ENCODE assay signal across 10 cellular contexts in the genomic region with DNA sequence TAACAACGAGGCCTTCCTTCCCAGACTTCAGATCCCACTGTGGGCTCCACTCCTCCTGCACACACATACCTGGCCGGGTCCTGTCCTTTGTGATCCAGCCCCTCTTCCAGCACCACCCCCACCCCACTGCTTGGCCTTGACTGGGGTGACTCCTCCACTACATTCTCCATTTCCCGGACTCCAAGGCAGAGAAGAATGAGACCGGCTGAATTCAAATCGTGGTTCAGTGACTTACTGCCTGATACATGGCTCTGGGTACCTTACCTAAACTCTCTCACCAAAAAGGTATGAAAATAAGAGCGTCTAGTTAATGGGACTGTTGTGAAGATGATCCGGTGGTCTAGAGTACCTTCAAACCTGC. TPM values are rescaled to one million over a fixed set of nuclear protein-coding genes. Genes with fewer than 3 reads are reported as not detected.
DNase-seq lines count a peak whose midpoint lies in the region; ATAC-seq and TF ChIP-seq lines count a peak whose summit lies in the region.
"Had no signal": no experiment of that assay in that cellular context is flagged by ENCODE, and none has a peak within 500 bp of the region (broad histone marks: within the 10 kb centered on the region; RNA-seq: fewer than 3 reads in every experiment).

No MANE protein-coding gene starts in this region.

- H3K9me3 ChIP-seq in mammary epithelial cell (replicated peaks; ENCODE audit: insufficient read depth, low read length) = no peaks in the 10 kb centered on the region
- H3K9me3 ChIP-seq in colonic mucosa = no peaks in the 10 kb centered on the region
- H3K9me3 ChIP-seq in upper lobe of right lung = no peaks in the 10 kb centered on the region

- POLR2A ChIA-PET in MCF 10A (lab: Yijun Ruan, JAX) = interaction anchor here (1.4 kb wide), 1 partner anchor 46 kb away, joined by 6 read pairs; the partner anchor contains the start of gene SIVA1

- H3K79me2 ChIP-seq in mammary epithelial cell (ENCODE audit: insufficient read depth, low read length) = peaks cover 9% of the 10 kb centered on the region

- CTCF ChIA-PET in MCF 10A (lab: Yijun Ruan, JAX) = interaction anchor here (0.7 kb wide), 1 partner anchor 27 kb away, joined by 4 read pairs; no protein-coding TSS in a partner anchor
- CTCF ChIA-PET in mammary epithelial cell (lab: Charles Lee; ENCODE audit: low non-redundant PET) = no interaction called here

- no peak overlapping the region for H2AFZ ChIP-seq in mammary epithelial cell (ENCODE audit: low read depth, low read length)

- no peaks in the 10 kb centered on the region for H4K20me1 ChIP-seq in mammary epithelial cell (ENCODE audit: insufficient read depth, low read length)

- dilution Hi-C loops in mammary epithelial cell (cut with HindIII; ENCODE audit: low sequenced_read_pairs) = no loop called here

- WGBS in mammary epithelial cell (ENCODE audit: low coverage, missing lambda C conversion rate) = 18% methylated on average over 5 of the region's 7 CpGs

- no peaks in the 10 kb centered on the region for H3K27me3 ChIP-seq in mammary epithelial cell (ENCODE audit: insufficient read depth, low read length)
- no peaks in the 10 kb centered on the region for H3K27me3 ChIP-seq in colonic mucosa
- H3K27me3 ChIP-seq in upper lobe of right lung = no peaks in the 10 kb centered on the region

- H3K27ac ChIP-seq in mammary epithelial cell (ENCODE audit: insufficient read depth, low read depth, low read length) (no peak overlapping the region), colonic mucosa (peak overlapping the region; percentile 83), upper lobe of right lung (peak overlapping the region; percentile 95)

- H3K36me3 Mint-ChIP-seq in MCF 10A (ENCODE audit: insufficient read depth, unreplicated experiment) = no peaks in the 10 kb centered on the region
- no peaks in the 10 kb centered on the region for H3K36me3 Mint-ChIP-seq in natural killer cell treated with Interleukin-12 subunit alpha and Interleukin-12 subunit beta and Interleukin-15 and Interleukin-18, amount 100 ng/mL, for 72 hours

- in situ Hi-C loops in mammary epithelial cell (cut with MboI; ENCODE audit: low sequenced_read_pairs in 2 of 2) = no loop called here

- DNase-seq in MCF 10A (ENCODE audit: unreplicated experiment) = no peak
- DNase-seq in mammary epithelial cell = no peak
- DNase-seq in colonic mucosa = no peak
- DNase-seq in natural killer cell treated with Interleukin-12 subunit alpha and Interleukin-12 subunit beta and Interleukin-15 and Interleukin-18, amount 100 ng/mL, for 72 hours (ENCODE audit: low spot score) = no peak
- no peak for DNase-seq in upper lobe of right lung
- no peak for DNase-seq in occipital lobe (lab: John Stamatoyannopoulos, UW)
- no peak for DNase-seq in NCI-H524 treated with DMSO at 0.1 percent for 48 hours (lab: John Stamatoyannopoulos, UW)
- DNase-seq: RPMI8226 had no signal

- intact Hi-C loops in MCF 10A (cut with micrococcal nuclease) = no loop called here
- intact Hi-C loops in mammary epithelial cell (cut with micrococcal nuclease) = no loop called here
- intact Hi-C loops in colonic mucosa (cut with DNase I) = no loop called here
- intact Hi-C loops in upper lobe of right lung (cut with DNase I) = no loop called here

- BruUV-seq in MCF 10A (replicated peaks; lab: Mats Ljungman, UMichigan) = no TSS peak
- no TSS peak for BruUV-seq in mammary epithelial cell (replicated peaks; lab: Mats Ljungman, UMichigan)

- H3K27me3 Mint-ChIP-seq in MCF 10A (ENCODE audit: insufficient read depth, unreplicated experiment) = no peaks in the 10 kb centered on the region
- H3K27me3 Mint-ChIP-seq in natural killer cell treated with Interleukin-12 subunit alpha and Interleukin-12 subunit beta and Interleukin-15 and Interleukin-18, amount 100 ng/mL, for 72 hours = no peaks in the 10 kb centered on the region

- ATAC-seq in natural killer cell treated with Interleukin-12 subunit alpha and Interleukin-12 subunit beta and Interleukin-15 and Interleukin-18, amount 100 ng/mL, for 72 hours = no peak
- ATAC-seq in upper lobe of right lung = no peak
- no peak for ATAC-seq in GM21723 (IDR thresholded peaks at IDR 0.05; ENCODE audit: unreplicated experiment)
- ATAC-seq: esophagus mucosa had no signal

- peak overlapping the region; percentile 53 for H3K4me3 Mint-ChIP-seq in MCF 10A (ENCODE audit: unreplicated experiment)
- peak overlapping the region; percentile 48 for H3K4me3 Mint-ChIP-seq in natural killer cell treated with Interleukin-12 subunit alpha and Interleukin-12 subunit beta and Interleukin-15 and Interleukin-18, amount 100 ng/mL, for 72 hours

- H3K4me1 Mint-ChIP-seq in MCF 10A (ENCODE audit: insufficient read depth, unreplicated experiment) = peaks cover 4% of the 10 kb centered on the region
- peaks cover 4 to 6% of the 10 kb centered on the region in 2 donors for H3K4me1 Mint-ChIP-seq in natural killer cell treated with Interleukin-12 subunit alpha and Interleukin-12 subunit beta and Interleukin-15 and Interleukin-18, amount 100 ng/mL, for 72 hours (ENCODE audit: low read depth in 2 of 2)

- TF ChIP-seq CTCF in MCF 10A (IDR thresholded peaks at IDR 0.05; ENCODE audit: unreplicated experiment) = no peak
- no peak for TF ChIP-seq CTCF in mammary epithelial cell (conservative IDR thresholded peaks at IDR 0.05 in 1 of 2, IDR thresholded peaks at IDR 0.05 in 1 of 2; ENCODE audit: extremely low read depth in 1 of 2, insufficient read depth in 1 of 2, low read depth in 1 of 2, low read length in 2 of 2)
- no peak for TF ChIP-seq CTCF in colonic mucosa (IDR thresholded peaks at IDR 0.05)
- TF ChIP-seq CTCF in upper lobe of right lung (IDR thresholded peaks at IDR 0.05) = no peak

- no peaks in the 10 kb centered on the region for H3K9me3 Mint-ChIP-seq in MCF 10A (ENCODE audit: unreplicated experiment)
- H3K9me3 Mint-ChIP-seq in natural killer cell treated with Interleukin-12 subunit alpha and Interleukin-12 subunit beta and Interleukin-15 and Interleukin-18, amount 100 ng/mL, for 72 hours = no peaks in the 10 kb centered on the region

- peaks cover 18% of the 10 kb centered on the region for H3K4me1 ChIP-seq in mammary epithelial cell (ENCODE audit: insufficient read depth, low read length)
- H3K4me1 ChIP-seq in colonic mucosa = peaks cover 21% of the 10 kb centered on the region
- peaks cover 47% of the 10 kb centered on the region for H3K4me1 ChIP-seq in upper lobe of right lung

- H3K9ac ChIP-seq in mammary epithelial cell (ENCODE audit: insufficient read depth, low read length) = no peak overlapping the region
- peak overlapping the region in 1 of 2 donors; percentile 31 for H3K9ac ChIP-seq in colonic mucosa (ENCODE audit: low read depth in 2 of 2, low read length in 2 of 2)

- no peak overlapping the region for H3K4me3 ChIP-seq in mammary epithelial cell (replicated peaks in 1 of 3; ENCODE audit: insufficient read depth in 1 of 3, low read depth in 2 of 3, low read length in 3 of 3)
- H3K4me3 ChIP-seq in colonic mucosa = no peak overlapping the region
- H3K4me3 ChIP-seq in upper lobe of right lung = no peak overlapping the region

- H3K36me3 ChIP-seq in mammary epithelial cell (ENCODE audit: insufficient read depth, low read length) (no peaks in the 10 kb centered on the region), colonic mucosa (no peaks in the 10 kb centered on the region), upper lobe of right lung (no peaks in the 10 kb centered on the region)

- no peak overlapping the region for H3K27ac Mint-ChIP-seq in MCF 10A (ENCODE audit: low read depth, unreplicated experiment)
- H3K27ac Mint-ChIP-seq in natural killer cell treated with Interleukin-12 subunit alpha and Interleukin-12 subunit beta and Interleukin-15 and Interleukin-18, amount 100 ng/mL, for 72 hours = peak overlapping the region in 1 of 2 donors; percentile 42

- no peak overlapping the region for H3K4me2 ChIP-seq in mammary epithelial cell (ENCODE audit: insufficient read depth, low read depth, low read length)

RNA-seq across cellular contexts. Expression of gene ZBTB42, which starts 1.7 kb away (rescaled TPM):
- total RNA-seq in MCF 10A (2022) (1.0 and 1.2 TPM in 2 replicates), mammary epithelial cell (1 to 10 TPM; 1.9 to 2.2 TPM), colonic mucosa (1 to 10 TPM; 6.6 to 7.0 TPM), upper lobe of right lung (12.3 TPM), occipital lobe (0.94 TPM)
- polyA plus RNA-seq in mammary epithelial cell = 1.2 TPM
- polyA minus RNA-seq in mammary epithelial cell = 0.41 TPM
- 1 to 10 TPM; 1.3 to 3.0 TPM for total RNA-seq in natural killer cell treated with Interleukin-12 subunit alpha and Interleukin-12 subunit beta and Interleukin-15 and Interleukin-18, amount 100 ng/mL, for 72 hours

RNA-seq across cellular contexts. Expression of gene AKT1, which starts 3.7 kb away (rescaled TPM):
- total RNA-seq in MCF 10A (2022) (83.3 and 96.3 TPM in 2 replicates), mammary epithelial cell (100 to 1,000 TPM; 116 to 125 TPM), colonic mucosa (100 to 1,000 TPM; 117 to 181 TPM), upper lobe of right lung (174 TPM), occipital lobe (102 TPM)
- polyA plus RNA-seq in mammary epithelial cell = 124 TPM
- 153 TPM for polyA minus RNA-seq in mammary epithelial cell
- total RNA-seq in natural killer cell treated with Interleukin-12 subunit alpha and Interleukin-12 subunit beta and Interleukin-15 and Interleukin-18, amount 100 ng/mL, for 72 hours = 100 to 1,000 TPM; 128 to 229 TPM

RNA-seq across cellular contexts. Expression of gene SIVA1, which starts 46.3 kb away (rescaled TPM):
- total RNA-seq in MCF 10A (2022) (63.3 and 72.7 TPM in 2 replicates), mammary epithelial cell (10 to 100 TPM; 43.3 to 56.1 TPM), colonic mucosa (100 to 1,000 TPM in 1 of 2 donors, 10 to 100 TPM in 1; 58.8 to 153 TPM), upper lobe of right lung (66.1 TPM), occipital lobe (21.2 TPM)
- polyA plus RNA-seq in mammary epithelial cell = 98.6 TPM
- 12.2 TPM for polyA minus RNA-seq in mammary epithelial cell
- 100 to 1,000 TPM in 1 of 2 donors, 10 to 100 TPM in 1; 74.5 to 157 TPM for total RNA-seq in natural killer cell treated with Interleukin-12 subunit alpha and Interleukin-12 subunit beta and Interleukin-15 and Interleukin-18, amount 100 ng/mL, for 72 hours
